Comparison of ENCODE assay signal across 31 cellular contexts in the genomic region with DNA sequence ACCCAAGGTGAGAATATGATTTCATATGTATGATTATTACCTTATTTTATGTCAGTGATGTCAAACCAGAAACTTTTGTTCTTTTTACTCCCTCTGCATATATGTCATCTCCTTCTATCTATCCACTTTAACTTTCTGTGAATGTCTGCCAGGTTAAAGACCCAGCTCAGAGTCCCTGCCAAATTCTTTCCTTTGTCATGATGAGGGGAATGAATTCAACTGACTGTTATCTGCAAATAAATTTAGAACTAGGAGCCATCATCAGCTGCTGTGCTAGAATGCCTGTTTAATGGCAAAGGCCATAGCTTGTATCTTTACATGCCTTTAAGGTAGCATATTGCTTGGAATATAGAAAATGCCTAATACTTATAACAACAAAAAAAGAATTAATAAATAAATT.
"Had no signal": no experiment of that assay in that cellular context is flagged by ENCODE, and none has a peak within 500 bp of the region (broad histone marks: within the 10 kb centered on the region; RNA-seq: fewer than 3 reads in every experiment).

No MANE protein-coding gene starts in this region.

- H3K27me3 ChIP-seq: adrenal gland, body of pancreas, breast epithelium, SJCRH30 had no signal

- ATAC-seq: activated CD4-positive, alpha-beta T cell treated with anti-CD3 and anti-CD28 coated beads for 36 hours; activated CD4-positive, CD25-positive, alpha-beta regulatory T cell treated with anti-CD3 and anti-CD28 coated beads, Interleukin-2, amount 50 U/mL, for 24 hours; activated CD8-positive, alpha-beta T cell treated with anti-CD3 and anti-CD28 coated beads, Interleukin-2, amount 10 ng/mL, durations not matched to agents 7 days and 5 days; activated naive CD4-positive, alpha-beta T cell treated with anti-CD3 and anti-CD28 coated beads, Interleukin-2, amount 50 U/mL, for 72 hours; body of pancreas; Panc1 had no signal

- H3K4me1 Mint-ChIP-seq: activated CD4-positive, alpha-beta T cell treated with anti-CD3 and anti-CD28 coated beads for 36 hours; activated CD4-positive, alpha-beta T cell treated with anti-CD3 and anti-CD28 coated beads, Interleukin-2, amount 10 ng/mL, durations not matched to agents 7 days and 5 days had no signal

- H3K4me3 ChIP-seq: adrenal gland, body of pancreas, breast epithelium, SJCRH30, SK-N-MC had no signal

- H3K9me3 Mint-ChIP-seq: activated T-helper 1 cell treated with anti-CD3 and anti-CD28 coated beads, Interleukin-12 subunit alpha, Interleukin-12 subunit beta, Interleukin-2, Interleukin-4 antibody, amounts not matched to agents 30 ng/mL and 10 ng/mL and 1 ng/mL, durations not matched to agents 14 hours and 24 hours and 36 hours had no signal

- H3K4me1 ChIP-seq: adrenal gland, body of pancreas, breast epithelium, SJCRH30 had no signal

- H3K36me3 Mint-ChIP-seq: activated naive CD4-positive, alpha-beta T cell treated with anti-CD3 and anti-CD28 coated beads, Interleukin-2, amount 50 U/mL, for 72 hours had no signal

- DNase-seq: activated CD4-positive, alpha-beta T cell treated with anti-CD3 and anti-CD28 coated beads for 36 hours; activated CD4-positive, alpha-beta T cell treated with anti-CD3 and anti-CD28 coated beads, Interleukin-2, amount 10 ng/mL, durations not matched to agents 7 days and 5 days; activated CD4-positive, alpha-beta T cell treated with anti-CD3 and anti-CD28 coated beads, Interleukin-2, amount 50 U/mL, for 48 hours; activated CD8-positive, alpha-beta T cell treated with anti-CD3 and anti-CD28 coated beads, Interleukin-2, amount 10 ng/mL, durations not matched to agents 7 days and 5 days; activated gamma-delta T cell treated with Interleukin-2 at 50 U/mL for 16 hours; activated naive CD4-positive, alpha-beta T cell treated with anti-CD3 and anti-CD28 coated beads for 36 hours; activated T-cell treated with anti-CD3 and anti-CD28 coated beads, Interleukin-2, amount 50 U/mL, for 24 hours; adrenal gland; body of pancreas; Karpas-422; KBM-7; NCI-H1048; NCI-H1105 treated with DMSO at 0.1 percent for 48 hours; NCI-H1436; NCI-H1694; NCI-H1930; NCI-H2081 treated with DMSO at 0.1 percent for 48 hours; NCI-H226; NCI-H446 treated with DMSO at 0.1 percent for 48 hours; NCI-H524; SHP77; SJCRH30 had no signal

- H3K4me3 Mint-ChIP-seq: activated CD4-positive, alpha-beta T cell treated with anti-CD3 and anti-CD28 coated beads for 36 hours; activated CD4-positive, alpha-beta T cell treated with anti-CD3 and anti-CD28 coated beads, Interleukin-2, amount 10 ng/mL, durations not matched to agents 7 days and 5 days; activated CD8-positive, alpha-beta T cell treated with anti-CD3 and anti-CD28 coated beads, Interleukin-2, amount 10 ng/mL, durations not matched to agents 7 days and 5 days; activated naive CD4-positive, alpha-beta T cell treated with anti-CD3 and anti-CD28 coated beads for 36 hours; activated T-cell treated with anti-CD3 and anti-CD28 coated beads, Interleukin-2, amount 50 U/mL, for 24 hours; activated T-helper 1 cell treated with anti-CD3 and anti-CD28 coated beads, Interleukin-12 subunit alpha, Interleukin-12 subunit beta, Interleukin-2, Interleukin-4 antibody, amounts not matched to agents 30 ng/mL and 10 ng/mL and 1 ng/mL, durations not matched to agents 14 hours and 24 hours and 36 hours; T-helper 1 cell treated with Interleukin-12 subunit alpha and Interleukin-12 subunit beta and Interleukin-4 antibody, amounts not matched to agents 30 μg/mL and 1 μg/mL, for 36 hours; T-helper 2 cell treated with Interferon-gamma antibody and Interleukin-4, amounts not matched to agents 5 μg/mL and 100 μg/mL, for 36 hours had no signal

- H3K9me3 ChIP-seq: adrenal gland, body of pancreas, breast epithelium, SJCRH30 had no signal

- H3K36me3 ChIP-seq: adrenal gland, breast epithelium, SJCRH30 had no signal

- H3K27me3 Mint-ChIP-seq: activated CD4-positive, alpha-beta T cell treated with anti-CD3 and anti-CD28 coated beads for 36 hours; activated CD4-positive, alpha-beta T cell treated with anti-CD3 and anti-CD28 coated beads, Interleukin-2, amount 10 ng/mL, durations not matched to agents 7 days and 5 days; activated T-cell treated with anti-CD3 and anti-CD28 coated beads, Interleukin-2, amount 50 U/mL, for 24 hours had no signal

- FAIRE-seq: astrocyte had no signal

- H3K27ac ChIP-seq: adrenal gland, body of pancreas, breast epithelium, SJCRH30, SK-N-MC had no signal
